16 cellular contexts compared by ENCODE assay signal in genomic region chr11:116114198-116114651, GRCh38.
DNase-seq lines count a peak whose midpoint lies in the region; TF ChIP-seq lines count a peak whose summit lies in the region.
"Had no signal": no experiment of that assay in that cellular context is flagged by ENCODE, and none has a peak within 500 bp of the region (broad histone marks: within the 10 kb centered on the region; RNA-seq: fewer than 3 reads in every experiment).

No MANE protein-coding gene starts in this region.

- peaks cover 44% of the 10 kb centered on the region for H3K4me1 Mint-ChIP-seq in nephron progenitor cell

- peak overlapping the region; percentile 82 for H3K27ac Mint-ChIP-seq in nephron progenitor cell

- TF ChIP-seq CTCF in nephron progenitor cell (IDR thresholded peaks at IDR 0.05), result no peak

- H3K9me3 Mint-ChIP-seq in nephron progenitor cell, result peaks cover 32% of the 10 kb centered on the region

- no peaks in the 10 kb centered on the region for H3K27me3 Mint-ChIP-seq in nephron progenitor cell (ENCODE audit: low read depth, poor library complexity)

- H3K36me3 Mint-ChIP-seq in nephron progenitor cell (ENCODE audit: low read depth), result peaks cover 6% of the 10 kb centered on the region

- DNase-seq in astrocyte of the hippocampus (ENCODE audit: low read depth, low spot score) (peak; percentile 21), globus pallidus (ENCODE audit: low spot score) (peak; percentile 21), nephron progenitor cell (no peak), superior temporal gyrus (ENCODE audit: extremely low spot score) (peak; percentile 20), mucosa of gallbladder (ENCODE audit: low spot score) (no peak), NCI-H524 treated with DMSO at 0.1 percent for 48 hours (lab: John Stamatoyannopoulos, UW) (no peak)
- no peak for DNase-seq in activated naive CD4-positive, alpha-beta T cell treated with anti-CD3 and anti-CD28 coated beads, Interleukin-2, amount 50 U/mL, for 16 hours
- DNase-seq: GF-D8, GM23248, HCEC 1CT, IMR-90, Karpas-422, MM.1S, NCI-H1105 treated with DMSO at 0.1 percent for 48 hours, NCI-H1694 treated with DMSO at 0.1 percent for 48 hours, NCI-H446 had no signal

- H3K4me3 Mint-ChIP-seq in nephron progenitor cell, result no peak overlapping the region

Comparison
In these comparisons a context has a peak if more than half of its experiments do, and no peak if none do; other contexts are left out.
1. DNase-seq: peak in astrocyte of the hippocampus (single experiment), globus pallidus (single experiment) and superior temporal gyrus (single experiment); none in nephron progenitor cell (single experiment), activated naive CD4-positive, alpha-beta T cell treated with anti-CD3 and anti-CD28 coated beads, Interleukin-2, amount 50 U/mL, for 16 hours (single experiment), mucosa of gallbladder (single experiment) and NCI-H524 treated with DMSO at 0.1 percent for 48 hours (single experiment).